ENCODE assay signal across 8 cellular contexts in genomic region chr16:67028555-67029248, GRCh38. TPM values are rescaled to one million over a fixed set of nuclear protein-coding genes. Genes with fewer than 3 reads are reported as not detected.
DNase-seq lines count a peak whose midpoint lies in the region; ATAC-seq and TF ChIP-seq lines count a peak whose summit lies in the region.

TSS of gene CBFB (plus strand) at chr16:67029149. CDS start at chr16:67029408, 259 bp downstream.

- TF ChIP-seq CTCF in fibroblast of pulmonary artery (IDR thresholded peaks at IDR 0.05; ENCODE audit: low read length, missing control alignments) (no peak), nephron (IDR thresholded peaks at IDR 0.05; ENCODE audit: unreplicated experiment in 3 of 3) (no peak)

- peak within 1 kb of the TSS; percentile 63 for H3K4me3 ChIP-seq in fibroblast of pulmonary artery (replicated peaks; ENCODE audit: low read depth, low read length)

- H3K4me1 Mint-ChIP-seq in nephron, result peaks cover 52% of the 10 kb centered on the region

- DNase-seq in Daoy (ENCODE audit: low read depth), result peak; percentile 94
- DNase-seq in LHCN-M2 (ENCODE audit: low read depth), result peak; percentile 88
- peak; percentile 92 for DNase-seq in activated T-helper 9 cell treated with anti-CD3 and anti-CD28 coated beads, Interleukin-2, amount 50 U/mL, for 16 hours (ENCODE audit: low read depth)
- peak; percentile 92 for DNase-seq in fibroblast of pulmonary artery (ENCODE audit: low read depth)
- DNase-seq in stimulated activated naive CD8-positive, alpha-beta T cell treated with anti-CD3 and anti-CD28 coated beads, Interleukin-15, Interleukin-2, amounts not matched to agents 100 U/mL and 50 U/mL, for 24 hours, result peak; percentile 93

- H3K27ac Mint-ChIP-seq in nephron, result peak within 1 kb of the TSS; percentile 83 to 93 (median 92)

- TF ChIP-seq POLR2A in Raji (IDR thresholded peaks at IDR 0.05; ENCODE audit: insufficient read depth, low read depth, low read length), result peak; percentile 97

- peak; percentile 66 for ATAC-seq in GM21825 (IDR thresholded peaks at IDR 0.05; ENCODE audit: unreplicated experiment)
- ATAC-seq in stimulated activated naive CD8-positive, alpha-beta T cell treated with anti-CD3 and anti-CD28 coated beads, Interleukin-15, Interleukin-2, amounts not matched to agents 100 U/mL and 50 U/mL, for 24 hours, result peak; percentile 90

- peaks cover 20% of the 10 kb centered on the region for H3K36me3 Mint-ChIP-seq in nephron (ENCODE audit: low read depth)

- H3K4me3 Mint-ChIP-seq in nephron, result peak within 1 kb of the TSS; percentile 91 to 96 (median 94)

- no peaks in the 10 kb centered on the region for H3K27me3 Mint-ChIP-seq in nephron (ENCODE audit: low read depth)

- H3K9me3 Mint-ChIP-seq in nephron, result no peaks in the 10 kb centered on the region

RNA-seq across cellular contexts. Expression of gene CBFB, which starts in this region (rescaled TPM):
- 94.9 and 115 TPM in 2 replicates for total RNA-seq in Daoy (2014; rRNA removed; shearing (Covaris generic))
- total RNA-seq in LHCN-M2 (2014; rRNA removed), result 121 and 123 TPM in 2 replicates
- 41.4 TPM for polyA plus RNA-seq in LHCN-M2 (2012)

Comparison
In these comparisons a context has a peak if more than half of its experiments do, and no peak if none do; other contexts are left out.
1. Peak in every context shown above with its lines: DNase-seq, ATAC-seq and H3K4me3 ChIP-seq.